Comparison of ENCODE assay signal across 23 cellular contexts in the genomic region with DNA sequence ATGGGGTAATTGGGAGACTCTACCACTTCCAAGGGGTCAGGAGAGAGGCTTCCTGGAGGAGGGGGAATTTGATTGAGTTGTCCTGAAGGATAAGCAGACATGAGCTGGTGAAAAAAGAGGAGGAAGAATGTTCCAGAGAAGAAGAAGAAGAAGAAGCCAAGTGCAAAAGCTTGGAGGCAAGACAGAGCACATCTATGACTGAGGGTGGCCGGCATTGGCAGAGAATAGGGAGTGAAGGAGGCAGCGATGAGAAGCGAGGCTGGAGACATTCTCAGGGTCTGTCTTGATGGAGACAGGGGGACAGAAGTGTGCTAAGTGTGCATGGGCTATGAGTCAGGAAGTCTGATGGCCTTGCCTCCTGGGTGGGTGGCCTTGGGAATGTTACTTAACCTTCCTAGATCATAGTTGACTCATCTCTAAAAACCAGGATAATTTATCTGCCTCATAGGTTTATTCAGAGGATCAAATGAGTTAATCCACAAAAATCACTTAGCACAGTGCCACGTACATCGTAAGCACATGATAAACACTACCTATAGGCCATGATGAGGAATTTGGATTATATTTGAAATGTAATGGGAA.
"Had no signal": no experiment of that assay in that cellular context is flagged by ENCODE, and none has a peak within 500 bp of the region (broad histone marks: within the 10 kb centered on the region; RNA-seq: fewer than 3 reads in every experiment).

No MANE protein-coding gene starts in this region.

- H3K27me3 ChIP-seq: dorsolateral prefrontal cortex, suprapubic skin, tibial artery, upper lobe of right lung had no signal

- H3K4me3 ChIP-seq: coronary artery, dorsolateral prefrontal cortex, suprapubic skin, tibial artery, upper lobe of right lung had no signal

- H3K36me3 ChIP-seq: suprapubic skin, tibial artery, upper lobe of right lung had no signal

- DNase-seq: activated CD4-positive, alpha-beta memory T cell treated with anti-CD3 and anti-CD28 coated beads, Interleukin-2, amount 10 ng/mL, durations not matched to agents 7 days and 5 days; activated CD4-positive, alpha-beta T cell treated with anti-CD3 and anti-CD28 coated beads for 1 hour; activated CD4-positive, alpha-beta T cell treated with anti-CD3 and anti-CD28 coated beads, Interleukin-2, amount 10 ng/mL, durations not matched to agents 7 days and 5 days; activated naive CD8-positive, alpha-beta T cell treated with anti-CD3 and anti-CD28 coated beads, Interleukin-2, amount 50 U/mL, for 24 hours; activated T-cell treated with anti-CD3 and anti-CD28 coated beads, Interleukin-2, amount 50 U/mL, for 4 hours; anterior cingulate cortex; dorsolateral prefrontal cortex; effector memory CD4-positive, alpha-beta T cell; erythroblast; foreskin fibroblast; naive B cell; nephron progenitor cell; nucleus accumbens; right cardiac atrium; stimulated activated CD4-positive, alpha-beta T cell treated with anti-CD3 and anti-CD28 coated beads, Interleukin-15, amount 100 ng/mL, for 24 hours; stimulated activated CD4-positive, alpha-beta T cell treated with anti-CD3 and anti-CD28 coated beads, Interleukin-2, amount 100 ng/mL, for 24 hours; stimulated activated naive B cell treated with anti-CD40 and anti-IgM and Interleukin-4, amounts not matched to agents 10 μg/mL and 1 μg/mL and 100 μg/mL, for 72 hours; T-helper 17 cell; T1000; tibial artery; upper lobe of right lung had no signal

- H3K9me3 ChIP-seq: suprapubic skin, tibial artery, upper lobe of right lung had no signal

- H3K4me1 ChIP-seq: suprapubic skin, tibial artery, upper lobe of right lung had no signal

- H3K27ac ChIP-seq: coronary artery, suprapubic skin, tibial artery, upper lobe of right lung had no signal
